In the genomic region with DNA sequence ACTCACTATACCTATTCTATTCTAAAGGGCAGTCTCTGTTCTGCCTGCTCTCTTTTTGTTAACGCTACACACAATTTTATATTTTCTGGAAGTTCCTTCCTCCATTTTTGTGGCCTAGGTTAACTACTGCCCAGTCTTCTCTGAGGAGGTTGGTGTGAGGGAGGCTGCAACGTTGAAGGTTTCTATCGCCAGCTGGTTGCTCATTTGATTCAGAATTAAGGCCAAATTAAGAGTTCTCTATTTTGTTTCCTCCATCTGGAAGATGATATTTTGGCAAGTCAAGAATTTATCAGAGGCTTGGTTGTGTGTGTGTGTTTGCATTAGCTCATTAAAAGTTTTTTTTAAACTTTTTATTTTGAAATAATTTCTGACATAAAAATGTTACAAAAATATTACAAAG, we compare ENCODE assay signal across 28 cellular contexts.
DNase-seq lines count a peak whose midpoint lies in the region; ATAC-seq, FAIRE-seq and TF ChIP-seq lines count a peak whose summit lies in the region.
"Had no signal": no experiment of that assay in that cellular context is flagged by ENCODE, and none has a peak within 500 bp of the region (broad histone marks: within the 10 kb centered on the region; RNA-seq: fewer than 3 reads in every experiment).

No MANE protein-coding gene starts in this region.

- H3K4me2 ChIP-seq in PC-3 (ENCODE audit: low read length), result no peak overlapping the region
- H3K4me2 ChIP-seq: A549 had no signal

- H3K4me3 Mint-ChIP-seq in dendritic cell treated with granulocyte-macrophage colony-stimulating factor and Interleukin-4, amounts not matched to agents 40 ng/mL and 50 ng/mL, for 4 days, result no peak overlapping the region
- H3K4me3 Mint-ChIP-seq: CD14-positive monocyte; CD4-positive, alpha-beta T cell had no signal

- H3K9me2 ChIP-seq in PC-3 (replicated peaks; ENCODE audit: low read length), result no peaks in the 10 kb centered on the region

- no peak overlapping the region for H2AFZ ChIP-seq in PC-3 (ENCODE audit: low read length)
- H2AFZ ChIP-seq: GM23248 had no signal

- H3K36me3 ChIP-seq in neutrophil, result no peaks in the 10 kb centered on the region
- H3K36me3 ChIP-seq in adrenal gland (replicated peaks in 1 of 2), result no peaks in the 10 kb centered on the region
- no peaks in the 10 kb centered on the region for H3K36me3 ChIP-seq in PC-3 (ENCODE audit: low read depth, low read length)
- H3K36me3 ChIP-seq: BE2C had no signal

- POLR2A ChIA-PET in PC-3 (lab: Charles Lee; ENCODE audit: unreplicated experiment), result no interaction called here

- intact Hi-C loops in left ventricle myocardium superior (cut with micrococcal nuclease), result no loop called here
- intact Hi-C loops in Right ventricle myocardium superior (cut with DNase I), result no loop called here
- intact Hi-C loops in dendritic cell treated with granulocyte-macrophage colony-stimulating factor and Interleukin-4, amounts not matched to agents 40 ng/mL and 50 ng/mL, for 4 days (cut with micrococcal nuclease), result no loop called here
- intact Hi-C loops in adrenal gland (cut with DNase I), result no loop called here
- intact Hi-C loops in PC-3 (cut with micrococcal nuclease), result no loop called here

- no peaks in the 10 kb centered on the region for H3K79me2 ChIP-seq in PC-3 (ENCODE audit: low read length)

- TF ChIP-seq POLR2A in adrenal gland (IDR thresholded peaks at IDR 0.05), result no peak

- no peaks in the 10 kb centered on the region for H3F3A ChIP-seq in PC-3 (ENCODE audit: low read length, unreplicated experiment)

- ATAC-seq in left ventricle myocardium superior, result peak; percentile 21
- ATAC-seq in Right ventricle myocardium superior (ENCODE audit: poor library complexity), result no peak
- ATAC-seq in PC-3, result no peak
- ATAC-seq: A549 had no signal

- no peaks in the 10 kb centered on the region for H4K20me1 ChIP-seq in PC-3 (ENCODE audit: low read length)

- H3K27ac ChIP-seq in neutrophil (peak overlapping the region; percentile 2), adrenal gland (no peak overlapping the region), PC-3 (ENCODE audit: low read length) (no peak overlapping the region)
- H3K27ac ChIP-seq: A549; BLaER1 treated with 17β-estradiol and CSF1 and Interleukin-3, amounts not matched to agents 10 nM and 100 nM; GM23248 had no signal

- FAIRE-seq in GM18507 (lab: Jason Lieb, UNC), result peak; percentile 12
- FAIRE-seq: A549, D721Med, GM12891, GM19239, H1 had no signal

- no peaks in the 10 kb centered on the region for H3K4me1 ChIP-seq in neutrophil (ENCODE audit: control insufficient read depth in 1 of 2, insufficient read depth in 1 of 2, low read depth in 1 of 2, low read length in 1 of 2)
- H3K4me1 ChIP-seq in adrenal gland (replicated peaks in 1 of 2), result peaks cover 0 to 18% of the 10 kb centered on the region in 2 donors
- no peaks in the 10 kb centered on the region for H3K4me1 ChIP-seq in PC-3 (ENCODE audit: insufficient read depth, low read length)
- H3K4me1 ChIP-seq: A549, BE2C had no signal

- 65 to 86% (median 74%) methylated on average over 3 of the region's 3 CpGs for WGBS in adrenal gland, 4 donors

- H3K27me3 ChIP-seq in neutrophil (no peaks in the 10 kb centered on the region), adrenal gland (no peaks in the 10 kb centered on the region), PC-3 (ENCODE audit: low read length) (no peaks in the 10 kb centered on the region)
- H3K27me3 ChIP-seq: BE2C; BLaER1 treated with 17β-estradiol and CSF1 and Interleukin-3, amounts not matched to agents 10 nM and 100 nM had no signal

- no peak overlapping the region for H3K9ac ChIP-seq in PC-3 (ENCODE audit: low read length)
- H3K9ac ChIP-seq: BLaER1 treated with 17β-estradiol and CSF1 and Interleukin-3, amounts not matched to agents 10 nM and 100 nM; GM23248 had no signal

- H3K36me3 Mint-ChIP-seq in dendritic cell treated with granulocyte-macrophage colony-stimulating factor and Interleukin-4, amounts not matched to agents 40 ng/mL and 50 ng/mL, for 4 days (ENCODE audit: low read depth), result peaks cover 44% of the 10 kb centered on the region

- H3K9me3 Mint-ChIP-seq in dendritic cell treated with granulocyte-macrophage colony-stimulating factor and Interleukin-4, amounts not matched to agents 40 ng/mL and 50 ng/mL, for 4 days, result no peaks in the 10 kb centered on the region
- H3K9me3 Mint-ChIP-seq: CD14-positive monocyte; CD4-positive, alpha-beta T cell; CD8-positive, alpha-beta memory T cell had no signal

- TF ChIP-seq CTCF in neutrophil (IDR thresholded peaks at IDR 0.05), result no peak
- no peak for TF ChIP-seq CTCF in adrenal gland (IDR thresholded peaks at IDR 0.05)
- TF ChIP-seq CTCF in PC-3 (conservative IDR thresholded peaks at IDR 0.05; ENCODE audit: low read depth, low read length), result no peak

- BruUV-seq in PC-3 (replicated peaks; lab: Mats Ljungman, UMichigan), result no TSS peak

- H3K9me3 ChIP-seq in neutrophil, result no peaks in the 10 kb centered on the region
- no peaks in the 10 kb centered on the region for H3K9me3 ChIP-seq in adrenal gland (replicated peaks in 1 of 3)
- H3K9me3 ChIP-seq in PC-3 (ENCODE audit: low read length), result no peaks in the 10 kb centered on the region
- H3K9me3 ChIP-seq: A549, BE2C had no signal

- H3K4me3 ChIP-seq in neutrophil (ENCODE audit: low read depth in 1 of 2, low read length in 1 of 2) (no peak overlapping the region), adrenal gland (no peak overlapping the region), PC-3 (ENCODE audit: low read length) (no peak overlapping the region)
- H3K4me3 ChIP-seq: A549; BLaER1 treated with 17β-estradiol and CSF1 and Interleukin-3, amounts not matched to agents 10 nM and 100 nM; GM23248 had no signal

- H3K27me3 Mint-ChIP-seq in dendritic cell treated with granulocyte-macrophage colony-stimulating factor and Interleukin-4, amounts not matched to agents 40 ng/mL and 50 ng/mL, for 4 days, result no peaks in the 10 kb centered on the region
- H3K27me3 Mint-ChIP-seq: CD4-positive, alpha-beta T cell; CD8-positive, alpha-beta memory T cell had no signal

- H3K27ac Mint-ChIP-seq in dendritic cell treated with granulocyte-macrophage colony-stimulating factor and Interleukin-4, amounts not matched to agents 40 ng/mL and 50 ng/mL, for 4 days, result peak overlapping the region; percentile 30
- H3K27ac Mint-ChIP-seq: CD4-positive, alpha-beta T cell had no signal

- CTCF ChIA-PET in PC-3 (lab: Charles Lee), result no interaction called here

- DNase-seq in left ventricle myocardium superior (no peak), Right ventricle myocardium superior (no peak), GM18507 (ENCODE audit: extremely low spot score, insufficient read length, low read depth) (no peak), adrenal gland (no peak), activated gamma-delta T cell (lab: John Stamatoyannopoulos, UW) (no peak), PC-3 (no peak)
- DNase-seq: 8988T; ACHN; AML-193; BE2C; CD4-positive, alpha-beta T cell; CD8-positive, alpha-beta memory T cell; DMS 273 treated with DMSO at 0.1 percent for 48 hours; DMS79; EL; GF-D8; GM23248; H7; HCEC 1CT had no signal

- H3K4me1 Mint-ChIP-seq in dendritic cell treated with granulocyte-macrophage colony-stimulating factor and Interleukin-4, amounts not matched to agents 40 ng/mL and 50 ng/mL, for 4 days (ENCODE audit: low read depth), result peaks cover 46% of the 10 kb centered on the region
